In the genomic region with DNA sequence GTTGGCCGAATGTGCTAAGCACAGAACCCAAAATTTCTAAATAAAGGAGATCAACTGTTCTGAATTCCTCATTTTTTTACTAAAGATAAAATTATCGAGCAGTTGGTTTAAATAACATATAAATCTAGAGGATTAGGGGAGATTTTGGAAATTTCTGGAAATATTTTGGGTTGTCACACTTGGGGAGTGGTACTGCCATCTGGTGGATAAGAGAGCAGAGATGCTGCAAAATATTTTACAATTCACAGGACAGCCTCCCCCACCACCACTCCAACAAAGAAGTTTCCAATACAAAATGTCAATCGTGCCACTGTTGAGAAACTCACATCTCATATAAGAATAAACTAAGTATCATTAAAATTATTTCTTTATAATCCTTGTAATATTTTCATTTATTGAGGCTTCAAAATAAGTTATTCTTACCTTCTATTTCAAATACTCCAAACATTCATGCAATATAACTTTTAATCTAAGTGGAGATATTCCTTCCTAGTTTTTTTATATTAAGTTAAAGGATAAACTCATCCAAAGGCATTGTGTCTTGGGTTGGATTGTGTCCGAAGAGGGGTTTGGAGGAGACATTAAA, we compare ENCODE assay signal across 8 cellular contexts. TPM values are rescaled to one million over a fixed set of nuclear protein-coding genes. Genes with fewer than 3 reads are reported as not detected.
DNase-seq lines count a peak whose midpoint lies in the region; ATAC-seq and TF ChIP-seq lines count a peak whose summit lies in the region.

No MANE protein-coding gene starts in this region.

- H3K27me3 ChIP-seq in DND-41 (ENCODE audit: insufficient read depth, low read length, poor library complexity) (no peaks in the 10 kb centered on the region), MM.1S (replicated peaks; ENCODE audit: insufficient read depth, low read length) (no peaks in the 10 kb centered on the region), colonic mucosa (no peaks in the 10 kb centered on the region)

- H2AFZ ChIP-seq in DND-41 (ENCODE audit: low read depth, low read length) (no peak overlapping the region), MM.1S (ENCODE audit: low read length) (no peak overlapping the region)

- H3K36me3 ChIP-seq in DND-41 (ENCODE audit: insufficient read depth, low read length) (no peaks in the 10 kb centered on the region), MM.1S (replicated peaks; ENCODE audit: insufficient read depth, low read length) (no peaks in the 10 kb centered on the region), colonic mucosa (no peaks in the 10 kb centered on the region)

- H3K4me2 ChIP-seq in DND-41 (ENCODE audit: insufficient read depth, low read length) (no peak overlapping the region), MM.1S (ENCODE audit: low read depth, low read length) (no peak overlapping the region)

- TF ChIP-seq CTCF in DND-41 (IDR thresholded peaks at IDR 0.05; ENCODE audit: borderline replicate concordance, extremely low read depth, low read length, poor library complexity, severe bottlenecking) (peak; percentile 58), MM.1S (IDR thresholded peaks at IDR 0.05; ENCODE audit: low read length) (peak; percentile 50), colonic mucosa (IDR thresholded peaks at IDR 0.05) (peak; percentile 41)

- no peak for ATAC-seq in DND-41 (ENCODE audit: insufficient read depth, low read depth)
- no peak for ATAC-seq in esophagus mucosa
- no peak for ATAC-seq in HG03457 (IDR thresholded peaks at IDR 0.05; ENCODE audit: unreplicated experiment)
- ATAC-seq in HG03565 (IDR thresholded peaks at IDR 0.05; ENCODE audit: unreplicated experiment): no peak

- H3K27ac ChIP-seq in DND-41 (ENCODE audit: low read length) (no peak overlapping the region), MM.1S (ENCODE audit: low read length) (no peak overlapping the region), colonic mucosa (no peak overlapping the region)

- H4K20me1 ChIP-seq in DND-41 (ENCODE audit: insufficient read depth, low read length): no peaks in the 10 kb centered on the region
- no peaks in the 10 kb centered on the region for H4K20me1 ChIP-seq in MM.1S (ENCODE audit: insufficient read depth, low read length)

- no peak overlapping the region for H3K4me3 ChIP-seq in DND-41 (ENCODE audit: low read depth in 1 of 2, low read length in 2 of 2)
- H3K4me3 ChIP-seq in MM.1S (ENCODE audit: low read length): no peak overlapping the region
- H3K4me3 ChIP-seq in colonic mucosa: no peak overlapping the region

- H3K9ac ChIP-seq in DND-41 (ENCODE audit: low read depth, low read length): no peak overlapping the region
- no peak overlapping the region for H3K9ac ChIP-seq in MM.1S (ENCODE audit: low read length)
- no peak overlapping the region for H3K9ac ChIP-seq in colonic mucosa (ENCODE audit: low read depth in 2 of 2, low read length in 2 of 2)

- H3K79me2 ChIP-seq in DND-41 (ENCODE audit: insufficient read depth, low read length): no peaks in the 10 kb centered on the region
- no peaks in the 10 kb centered on the region for H3K79me2 ChIP-seq in MM.1S (ENCODE audit: low read length)

- no peaks in the 10 kb centered on the region for H3K9me3 ChIP-seq in DND-41 (ENCODE audit: insufficient read depth, low read length, severe bottlenecking)
- no peaks in the 10 kb centered on the region for H3K9me3 ChIP-seq in MM.1S (replicated peaks; ENCODE audit: insufficient read depth, low read length)
- H3K9me3 ChIP-seq in colonic mucosa: no peaks in the 10 kb centered on the region

- H3K4me1 ChIP-seq in DND-41 (ENCODE audit: insufficient read depth, low read length) (no peaks in the 10 kb centered on the region), MM.1S (ENCODE audit: low read length) (no peaks in the 10 kb centered on the region), colonic mucosa (no peaks in the 10 kb centered on the region)

- no peaks in the 10 kb centered on the region for H3F3A ChIP-seq in MM.1S (ENCODE audit: insufficient read depth, low read length)

- no peaks in the 10 kb centered on the region for H3K9me2 ChIP-seq in MM.1S (replicated peaks; ENCODE audit: insufficient read depth, low read length)

- no peak for DNase-seq in DND-41
- peak; percentile 30 for DNase-seq in MM.1S
- no peak for DNase-seq in colonic mucosa
- DNase-seq in lung microvascular endothelial cell (ENCODE audit: low read depth in 2 of 2): peak; percentile 48 to 66
- no peak for DNase-seq in stimulated activated CD4-positive, alpha-beta T cell treated with anti-CD3 and anti-CD28 coated beads, Interleukin-4, amount 100 ng/mL, for 24 hours

- intact Hi-C loops in colonic mucosa (cut with DNase I): loop anchor here (5.0 kb wide), 1 partner anchor 195 kb away; no protein-coding TSS in a partner anchor

RNA-seq across cellular contexts. Expression of gene ABCA8, which starts 17.0 kb away (rescaled TPM):
- total RNA-seq in colonic mucosa (1 to 10 TPM; 6.8 to 9.7 TPM), lung microvascular endothelial cell (under 0.01 TPM in 1 of 2 replicates, not detected in the other), esophagus mucosa (0.72 TPM)

Comparison
In these comparisons a context has a peak if more than half of its experiments do, and no peak if none do; other contexts are left out.
1. DNase-seq: peak in MM.1S (single experiment) and lung microvascular endothelial cell (2 of 2); none in DND-41 (single experiment), colonic mucosa (single experiment) and stimulated activated CD4-positive, alpha-beta T cell treated with anti-CD3 and anti-CD28 coated beads, Interleukin-4, amount 100 ng/mL, for 24 hours (single experiment).
2. Peak in every context shown above with its lines, with median percentiles within 50 percentile points of each other: CTCF ChIP-seq.